16 cellular contexts compared by ENCODE assay signal in genomic region chr7:141695803-141696289, GRCh38. TPM values are rescaled to one million over a fixed set of nuclear protein-coding genes. Genes with fewer than 3 reads are reported as not detected.
DNase-seq lines count a peak whose midpoint lies in the region; ATAC-seq and TF ChIP-seq lines count a peak whose summit lies in the region.
"Had no signal": no experiment of that assay in that cellular context is flagged by ENCODE, and none has a peak within 500 bp of the region (broad histone marks: within the 10 kb centered on the region; RNA-seq: fewer than 3 reads in every experiment).

No MANE protein-coding gene starts in this region.

- no peak overlapping the region for H3K9ac ChIP-seq in mesendoderm (ENCODE audit: low read length)

- no peak overlapping the region for H3K4ac ChIP-seq in mesendoderm (ENCODE audit: low read depth, low read length)

- no peak overlapping the region for H4K8ac ChIP-seq in mesendoderm (ENCODE audit: low read depth, low read length)

- no peak overlapping the region for H3K56ac ChIP-seq in mesendoderm (ENCODE audit: low read length)

- no peak overlapping the region for H3K4me2 ChIP-seq in mesendoderm (ENCODE audit: low read length)

- ATAC-seq in HG02798 (IDR thresholded peaks at IDR 0.05; ENCODE audit: poor library complexity, unreplicated experiment) (peak; percentile 33), RWPE2 (ENCODE audit: low read depth) (0 out of 3 replicates have a peak, but pooled peaks have one; percentile 9), GM19351 (IDR thresholded peaks at IDR 0.05; ENCODE audit: unreplicated experiment) (no peak), HG03097 (IDR thresholded peaks at IDR 0.05; ENCODE audit: low FRiP score, unreplicated experiment) (no peak)
- ATAC-seq in stimulated activated effector memory CD8-positive, alpha-beta T cell treated with anti-CD3 and anti-CD28 coated beads, Interleukin-12 subunit alpha, Interleukin-12 subunit beta, amount 100 ng/mL, for 72 hours, result no peak

- no CpG with 5 or more reads among the region's 6 CpGs for WGBS in mesendoderm (ENCODE audit: extremely low coverage, insufficient coverage, low lambda C conversion rate)

- no peaks in the 10 kb centered on the region for H3K9me3 Mint-ChIP-seq in stimulated activated effector memory CD8-positive, alpha-beta T cell treated with anti-CD3 and anti-CD28 coated beads, Interleukin-12 subunit alpha, Interleukin-12 subunit beta, amount 100 ng/mL, for 72 hours
- H3K9me3 Mint-ChIP-seq: CD14-positive monocyte, HFFc6 had no signal

- H2BK5ac ChIP-seq in mesendoderm (ENCODE audit: low read length), result no peak overlapping the region

- no peak overlapping the region for H2BK120ac ChIP-seq in mesendoderm (ENCODE audit: low read depth, low read length)

- H3K4me3 ChIP-seq in RWPE2 (ENCODE audit: severe bottlenecking), result no peak overlapping the region
- no peak overlapping the region for H3K4me3 ChIP-seq in mesendoderm (ENCODE audit: low read length)

- no peak overlapping the region for H2AK5ac ChIP-seq in mesendoderm (ENCODE audit: low read length)

- H3K4me1 ChIP-seq in RWPE2 (ENCODE audit: insufficient read depth, poor library complexity, severe bottlenecking), result peaks cover 11% of the 10 kb centered on the region
- peaks cover 15% of the 10 kb centered on the region for H3K4me1 ChIP-seq in mesendoderm (ENCODE audit: control insufficient read depth, low read depth, low read length)

- no peak for TF ChIP-seq CTCF in C4-2B (conservative IDR thresholded peaks at IDR 0.05)
- TF ChIP-seq CTCF in RWPE2 (IDR thresholded peaks at IDR 0.05; ENCODE audit: poor library complexity, severe bottlenecking), result no peak

- DNase-seq in RWPE2 (ENCODE audit: low spot score) (no peak), mesendoderm (no peak)
- no peak for DNase-seq in stimulated activated effector memory CD8-positive, alpha-beta T cell treated with anti-CD3 and anti-CD28 coated beads, Interleukin-12 subunit alpha, Interleukin-12 subunit beta, amount 100 ng/mL, for 72 hours (ENCODE audit: low spot score in 2 of 2)
- no peak for DNase-seq in activated effector memory CD4-positive, alpha-beta T cell treated with Interleukin-2 at 50 U/mL for 16 hours
- DNase-seq: amniotic stem cell; effector CD4-positive, alpha-beta T cell; HFFc6; left ventricle myocardium superior; NCI-H2107 had no signal

- H3K23ac ChIP-seq in mesendoderm (ENCODE audit: low read length), result peak overlapping the region; percentile 91

- H2BK15ac ChIP-seq in mesendoderm (replicated peaks; ENCODE audit: low read depth), result no peak overlapping the region

- H3K27ac ChIP-seq in C4-2B (peak overlapping the region; percentile 60), RWPE2 (ENCODE audit: poor library complexity, severe bottlenecking) (no peak overlapping the region), mesendoderm (ENCODE audit: low read depth, low read length) (no peak overlapping the region)
- H3K27ac ChIP-seq: neutrophil, RWPE1 had no signal

- no peak overlapping the region for H3K4me3 Mint-ChIP-seq in stimulated activated effector memory CD8-positive, alpha-beta T cell treated with anti-CD3 and anti-CD28 coated beads, Interleukin-12 subunit alpha, Interleukin-12 subunit beta, amount 100 ng/mL, for 72 hours
- H3K4me3 Mint-ChIP-seq: CD14-positive monocyte, HFFc6 had no signal

- H4K5ac ChIP-seq in mesendoderm (ENCODE audit: low read length), result no peak overlapping the region

- H3K4me1 Mint-ChIP-seq in stimulated activated effector memory CD8-positive, alpha-beta T cell treated with anti-CD3 and anti-CD28 coated beads, Interleukin-12 subunit alpha, Interleukin-12 subunit beta, amount 100 ng/mL, for 72 hours, result peaks cover 54% of the 10 kb centered on the region

- no peak overlapping the region for H3K27ac Mint-ChIP-seq in stimulated activated effector memory CD8-positive, alpha-beta T cell treated with anti-CD3 and anti-CD28 coated beads, Interleukin-12 subunit alpha, Interleukin-12 subunit beta, amount 100 ng/mL, for 72 hours
- H3K27ac Mint-ChIP-seq: HFFc6 had no signal

- H3K9me3 ChIP-seq in RWPE2 (ENCODE audit: severe bottlenecking), result no peaks in the 10 kb centered on the region
- H3K9me3 ChIP-seq: neutrophil had no signal

- H3K79me1 ChIP-seq in mesendoderm (ENCODE audit: low read length), result peaks cover 22% of the 10 kb centered on the region

- peaks cover 22% of the 10 kb centered on the region for H3K79me2 ChIP-seq in mesendoderm (ENCODE audit: control insufficient read depth, insufficient read depth, low read length)

- no peaks in the 10 kb centered on the region for H3K27me3 ChIP-seq in RWPE2 (ENCODE audit: insufficient read depth, poor library complexity, severe bottlenecking)
- no peaks in the 10 kb centered on the region for H3K27me3 ChIP-seq in mesendoderm (ENCODE audit: insufficient read depth, low read length, poor library complexity)

- no peaks in the 10 kb centered on the region for H3K36me3 ChIP-seq in RWPE2 (ENCODE audit: low read depth)
- no peaks in the 10 kb centered on the region for H3K36me3 ChIP-seq in mesendoderm (ENCODE audit: control insufficient read depth, insufficient read depth, low read length)
- H3K36me3 ChIP-seq: neutrophil had no signal

- H3K18ac ChIP-seq in mesendoderm (ENCODE audit: low read length), result no peak overlapping the region

- peaks cover 20% of the 10 kb centered on the region for H3K36me3 Mint-ChIP-seq in stimulated activated effector memory CD8-positive, alpha-beta T cell treated with anti-CD3 and anti-CD28 coated beads, Interleukin-12 subunit alpha, Interleukin-12 subunit beta, amount 100 ng/mL, for 72 hours

RNA-seq across cellular contexts. Expression of gene DENND11, which starts 6.1 kb away (rescaled TPM):
- polyA plus RNA-seq in mesendoderm (2013, experiment 1 of 2), result 11.1 TPM
- 10.9 TPM for polyA plus RNA-seq in mesendoderm (2013, experiment 2 of 2)

RNA-seq across cellular contexts. Expression of gene WEE2, which starts 12.3 kb away (rescaled TPM):
- polyA plus RNA-seq in mesendoderm (2013, experiment 1 of 2), result not detected
- not detected for polyA plus RNA-seq in mesendoderm (2013, experiment 2 of 2)
- polyA plus RNA-seq: CD14-positive monocyte had no signal

RNA-seq across cellular contexts. Expression of gene SSBP1, which starts 42.3 kb away (rescaled TPM):
- 638 TPM for polyA plus RNA-seq in mesendoderm (2013, experiment 1 of 2)
- 630 TPM for polyA plus RNA-seq in mesendoderm (2013, experiment 2 of 2)

Comparison
In these comparisons a context has a peak if more than half of its experiments do, and no peak if none do; other contexts are left out.
1. ATAC-seq: peak in HG02798 (single experiment) and RWPE2 (single experiment); none in stimulated activated effector memory CD8-positive, alpha-beta T cell treated with anti-CD3 and anti-CD28 coated beads, Interleukin-12 subunit alpha, Interleukin-12 subunit beta, amount 100 ng/mL, for 72 hours (single experiment), GM19351 (single experiment) and HG03097 (single experiment).